21 cellular contexts compared by ENCODE assay signal in genomic region chr6:100761841-100762240, GRCh38.
"Had no signal": no experiment of that assay in that cellular context is flagged by ENCODE, and none has a peak within 500 bp of the region (broad histone marks: within the 10 kb centered on the region; RNA-seq: fewer than 3 reads in every experiment).

No MANE protein-coding gene starts in this region.

- H3K27me3 Mint-ChIP-seq: effector memory CD8-positive, alpha-beta T cell; progenitor cell of endocrine pancreas; stimulated activated memory B cell treated with anti-CD40 and anti-IgM and Interleukin-4, amounts not matched to agents 10 μg/mL and 1 μg/mL and 100 μg/mL, for 72 hours; type B pancreatic cell had no signal

- H3K9me3 ChIP-seq: colonic mucosa, neutrophil, pancreas, testis, tibial artery had no signal

- H3K9me3 Mint-ChIP-seq: effector memory CD8-positive, alpha-beta T cell; immature natural killer cell; natural killer cell had no signal

- DNase-seq: colonic mucosa; dermis blood vessel endothelial cell; effector memory CD8-positive, alpha-beta T cell; hypothalamus; immature natural killer cell; left ventricle myocardium superior; lower lobe of right lung; natural killer cell; pancreas; stimulated activated CD4-positive, alpha-beta T cell treated with anti-CD3 and anti-CD28 coated beads, Interleukin-4, amount 100 ng/mL, for 4 hours; stimulated activated naive CD8-positive, alpha-beta T cell treated with anti-CD3 and anti-CD28 coated beads, Interleukin-15, Interleukin-2, amounts not matched to agents 100 U/mL and 50 U/mL, for 24 hours; substantia nigra; testis; tibial artery had no signal

- H3K4me1 Mint-ChIP-seq: neural crest cell; stimulated activated memory B cell treated with anti-CD40 and anti-IgM and Interleukin-4, amounts not matched to agents 10 μg/mL and 1 μg/mL and 100 μg/mL, for 72 hours had no signal

- H3K36me3 ChIP-seq: colonic mucosa, neutrophil had no signal

- H3K4me3 Mint-ChIP-seq: effector memory CD8-positive, alpha-beta T cell; immature natural killer cell; natural killer cell; neural crest cell; stimulated activated memory B cell treated with anti-CD40 and anti-IgM and Interleukin-4, amounts not matched to agents 10 μg/mL and 1 μg/mL and 100 μg/mL, for 72 hours; type B pancreatic cell had no signal

- ATAC-seq: effector memory CD8-positive, alpha-beta T cell; left ventricle myocardium superior; lower lobe of right lung; natural killer cell; pancreas; sciatic nerve; stimulated activated memory B cell treated with anti-CD40 and anti-IgM and Interleukin-4, amounts not matched to agents 10 μg/mL and 1 μg/mL and 100 μg/mL, for 72 hours; stimulated activated naive CD8-positive, alpha-beta T cell treated with anti-CD3 and anti-CD28 coated beads, Interleukin-15, Interleukin-2, amounts not matched to agents 100 U/mL and 50 U/mL, for 24 hours had no signal

- H3K27me3 ChIP-seq: colonic mucosa, neutrophil, pancreas, right atrium auricular region, testis, tibial artery had no signal

- H3K27ac Mint-ChIP-seq: natural killer cell; progenitor cell of endocrine pancreas; stimulated activated memory B cell treated with anti-CD40 and anti-IgM and Interleukin-4, amounts not matched to agents 10 μg/mL and 1 μg/mL and 100 μg/mL, for 72 hours; type B pancreatic cell had no signal

- H3K4me3 ChIP-seq: colonic mucosa, lower lobe of right lung, pancreas, right atrium auricular region, testis, tibial artery had no signal

- H3K4me1 ChIP-seq: colonic mucosa, lower lobe of right lung, pancreas, right atrium auricular region, testis, tibial artery had no signal
